ENCODE assay signal across 11 cellular contexts in genomic region chr7:78607099-78607498, GRCh38.
DNase-seq lines count a peak whose midpoint lies in the region; ATAC-seq and TF ChIP-seq lines count a peak whose summit lies in the region.
"Had no signal": no experiment of that assay in that cellular context is flagged by ENCODE, and none has a peak within 500 bp of the region (broad histone marks: within the 10 kb centered on the region; RNA-seq: fewer than 3 reads in every experiment).

No MANE protein-coding gene starts in this region.

- H3K27ac ChIP-seq in liver (ENCODE audit: low read depth in 1 of 2, low read length in 2 of 2) (no peak overlapping the region), right lobe of liver (no peak overlapping the region), PC-9 (no peak overlapping the region)

- no peak overlapping the region for H2AFZ ChIP-seq in PC-9

- intact Hi-C loops in right lobe of liver (cut with DNase I) (no loop called here), PC-9 (cut with micrococcal nuclease; ENCODE audit: unreplicated experiment) (no loop called here), sciatic nerve (cut with DNase I) (no loop called here)

- peak; percentile 34 to 59 for TF ChIP-seq RAD21 in liver (IDR thresholded peaks at IDR 0.05)

- no peak overlapping the region for H3K9ac ChIP-seq in liver (ENCODE audit: low read depth in 1 of 2, low read length in 2 of 2)

- no peaks in the 10 kb centered on the region for H4K20me1 ChIP-seq in PC-9 (ENCODE audit: insufficient read depth)

- no peaks in the 10 kb centered on the region for H3K27me3 ChIP-seq in liver (ENCODE audit: control insufficient read depth in 4 of 4, insufficient read depth in 4 of 4, low read length in 3 of 4)
- H3K27me3 ChIP-seq in right lobe of liver, result no peaks in the 10 kb centered on the region
- no peaks in the 10 kb centered on the region for H3K27me3 ChIP-seq in PC-9 (ENCODE audit: insufficient read depth, low read depth)

- DNase-seq in right lobe of liver, result no peak
- DNase-seq in PC-9, result no peak
- peak; percentile 1 for DNase-seq in glomerular visceral epithelial cell (ENCODE audit: extremely low spot score)
- no peak for DNase-seq in DMS114 treated with DMSO at 0.1 percent for 48 hours (lab: John Stamatoyannopoulos, UW; ENCODE audit: unreplicated experiment)
- DNase-seq in activated naive CD4-positive, alpha-beta T cell treated with anti-CD3 and anti-CD28 coated beads, Interleukin-2, amount 50 U/mL, for 16 hours, result no peak
- no peak for DNase-seq in sciatic nerve (ENCODE audit: low spot score)
- DNase-seq: activated CD4-positive, alpha-beta T cell treated with anti-CD3 and anti-CD28 coated beads for 36 hours; stimulated activated naive B cell treated with anti-CD40 and anti-IgM and Interleukin-4, amounts not matched to agents 10 μg/mL and 1 μg/mL and 100 μg/mL, for 72 hours had no signal

- no peaks in the 10 kb centered on the region for H3K79me2 ChIP-seq in PC-9 (ENCODE audit: low read depth)

- no peaks in the 10 kb centered on the region for H3K9me2 ChIP-seq in PC-9 (ENCODE audit: insufficient read depth)

- no peaks in the 10 kb centered on the region for H3K4me1 ChIP-seq in liver (ENCODE audit: control insufficient read depth in 4 of 4, insufficient read depth in 4 of 4, low read length in 3 of 4)
- no peaks in the 10 kb centered on the region for H3K4me1 ChIP-seq in right lobe of liver
- no peaks in the 10 kb centered on the region for H3K4me1 ChIP-seq in PC-9 (replicated peaks; ENCODE audit: insufficient read depth)

- no TSS peak for BruUV-seq in PC-9 (replicated peaks; lab: Mats Ljungman, UMichigan)

- H3K4me3 ChIP-seq in liver (ENCODE audit: low read depth in 1 of 3, low read length in 3 of 3), result no peak overlapping the region
- no peak overlapping the region for H3K4me3 ChIP-seq in right lobe of liver
- no peak overlapping the region for H3K4me3 ChIP-seq in PC-9

- TF ChIP-seq CTCF in liver (IDR thresholded peaks at IDR 0.05; ENCODE audit: low read depth, low read length, missing input control) (no peak), right lobe of liver (IDR thresholded peaks at IDR 0.05) (peak in 1 of 4 donors; percentile 37), PC-9 (conservative IDR thresholded peaks at IDR 0.05) (peak; percentile 37; the same call in 1 of the 2 replicates)

- H3K4me2 ChIP-seq in PC-9, result no peak overlapping the region

- no peaks in the 10 kb centered on the region for H3F3A ChIP-seq in PC-9 (ENCODE audit: insufficient read depth, low read depth)

- H3K9me3 ChIP-seq in liver (ENCODE audit: control insufficient read depth in 4 of 4, low read length in 3 of 4), result no peaks in the 10 kb centered on the region
- H3K9me3 ChIP-seq in right lobe of liver, result no peaks in the 10 kb centered on the region
- no peaks in the 10 kb centered on the region for H3K9me3 ChIP-seq in PC-9 (ENCODE audit: insufficient read depth, low read depth)

- POLR2A ChIA-PET in PC-9 (lab: Charles Lee; ENCODE audit: unreplicated experiment), result no interaction called here

- no peak for TF ChIP-seq POLR2A in right lobe of liver (IDR thresholded peaks at IDR 0.05)

- WGBS in liver, result 77% methylated on average over 5 of the region's 5 CpGs
- WGBS in right lobe of liver (ENCODE audit: insufficient coverage, low coverage, low lambda C conversion rate, missing lambda C conversion rate), result 45% methylated on average over 2 of the region's 5 CpGs

- ATAC-seq in right lobe of liver (no peak), sciatic nerve (no peak), HG02840 (IDR thresholded peaks at IDR 0.05; ENCODE audit: low FRiP score, unreplicated experiment) (no peak)
- ATAC-seq: activated CD4-positive, alpha-beta T cell treated with anti-CD3 and anti-CD28 coated beads for 36 hours; esophagus mucosa; stimulated activated naive B cell treated with anti-CD40 and anti-IgM and Interleukin-4, amounts not matched to agents 10 μg/mL and 1 μg/mL and 100 μg/mL, for 72 hours had no signal

- H3K36me3 ChIP-seq in liver (ENCODE audit: control insufficient read depth in 4 of 4, insufficient read depth in 3 of 4, low read depth in 1 of 4, low read length in 3 of 4) (no peaks in the 10 kb centered on the region), right lobe of liver (no peaks in the 10 kb centered on the region), PC-9 (ENCODE audit: low read depth) (no peaks in the 10 kb centered on the region)

- CTCF ChIA-PET in PC-9 (lab: Charles Lee), result no interaction called here

TF ChIP-seq in liver, 16 proteins besides CTCF, POLR2A, EP300 and RAD21:
- no peak for TF ChIP-seq NR2F2 (IDR thresholded peaks at IDR 0.05)
- no peak for TF ChIP-seq TAF1 (conservative IDR thresholded peaks at IDR 0.05)
- no peak for TF ChIP-seq RXRA (IDR thresholded peaks at IDR 0.05)
- no peak for TF ChIP-seq YY1 (IDR thresholded peaks at IDR 0.05)
- TF ChIP-seq, protein P1, sequence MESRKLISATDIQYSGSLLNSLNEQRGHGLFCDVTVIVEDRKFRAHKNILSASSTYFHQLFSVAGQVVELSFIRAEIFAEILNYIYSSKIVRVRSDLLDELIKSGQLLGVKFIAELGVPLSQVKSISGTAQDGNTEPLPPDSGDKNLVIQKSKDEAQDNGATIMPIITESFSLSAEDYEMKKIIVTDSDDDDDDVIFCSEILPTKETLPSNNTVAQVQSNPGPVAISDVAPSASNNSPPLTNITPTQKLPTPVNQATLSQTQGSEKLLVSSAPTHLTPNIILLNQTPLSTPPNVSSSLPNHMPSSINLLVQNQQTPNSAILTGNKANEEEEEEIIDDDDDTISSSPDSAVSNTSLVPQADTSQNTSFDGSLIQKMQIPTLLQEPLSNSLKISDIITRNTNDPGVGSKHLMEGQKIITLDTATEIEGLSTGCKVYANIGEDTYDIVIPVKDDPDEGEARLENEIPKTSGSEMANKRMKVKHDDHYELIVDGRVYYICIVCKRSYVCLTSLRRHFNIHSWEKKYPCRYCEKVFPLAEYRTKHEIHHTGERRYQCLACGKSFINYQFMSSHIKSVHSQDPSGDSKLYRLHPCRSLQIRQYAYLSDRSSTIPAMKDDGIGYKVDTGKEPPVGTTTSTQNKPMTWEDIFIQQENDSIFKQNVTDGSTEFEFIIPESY (IDR thresholded peaks at IDR 0.05), result no peak
- TF ChIP-seq EGR1 (IDR thresholded peaks at IDR 0.05; ENCODE audit: low read depth in 2 of 2), result no peak
- TF ChIP-seq JUND (IDR thresholded peaks at IDR 0.05), result no peak
- no peak for TF ChIP-seq HNF4G (IDR thresholded peaks at IDR 0.05)
- no peak for TF ChIP-seq SP1 (IDR thresholded peaks at IDR 0.05)
- TF ChIP-seq, protein P2, sequence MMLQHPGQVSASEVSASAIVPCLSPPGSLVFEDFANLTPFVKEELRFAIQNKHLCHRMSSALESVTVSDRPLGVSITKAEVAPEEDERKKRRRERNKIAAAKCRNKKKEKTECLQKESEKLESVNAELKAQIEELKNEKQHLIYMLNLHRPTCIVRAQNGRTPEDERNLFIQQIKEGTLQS (IDR thresholded peaks at IDR 0.05), result no peak
- TF ChIP-seq GABPA (IDR thresholded peaks at IDR 0.05 in 1 of 2, conservative IDR thresholded peaks at IDR 0.05 in 1 of 2), result no peak
- TF ChIP-seq HNF4A (conservative IDR thresholded peaks at IDR 0.05), result no peak
- TF ChIP-seq, protein P3, sequence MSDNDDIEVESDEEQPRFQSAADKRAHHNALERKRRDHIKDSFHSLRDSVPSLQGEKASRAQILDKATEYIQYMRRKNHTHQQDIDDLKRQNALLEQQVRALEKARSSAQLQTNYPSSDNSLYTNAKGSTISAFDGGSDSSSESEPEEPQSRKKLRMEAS (IDR thresholded peaks at IDR 0.05), result no peak
